Comparison of ENCODE assay signal across 10 cellular contexts in the genomic region with DNA sequence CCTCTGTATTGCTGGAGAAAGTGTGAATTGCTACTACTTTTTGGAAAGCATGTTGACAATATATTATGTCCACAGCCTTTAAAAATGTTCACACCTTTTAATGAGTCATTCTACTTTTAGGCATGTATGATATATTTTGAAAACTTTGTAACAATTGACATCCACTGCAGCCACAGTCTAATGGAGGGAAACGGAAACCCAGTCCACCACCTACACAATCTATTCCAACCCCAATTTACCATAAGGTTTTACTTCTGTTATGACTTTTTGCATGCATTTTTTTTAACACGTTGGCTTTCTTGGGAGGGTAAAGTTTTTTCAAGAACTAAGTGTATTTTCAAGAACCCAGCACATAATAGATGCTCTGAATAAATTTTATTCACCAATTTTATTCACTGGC. TPM values are rescaled to one million over a fixed set of nuclear protein-coding genes. Genes with fewer than 3 reads are reported as not detected.
DNase-seq lines count a peak whose midpoint lies in the region; ATAC-seq and TF ChIP-seq lines count a peak whose summit lies in the region.
"Had no signal": no experiment of that assay in that cellular context is flagged by ENCODE, and none has a peak within 500 bp of the region (broad histone marks: within the 10 kb centered on the region; RNA-seq: fewer than 3 reads in every experiment).

No MANE protein-coding gene starts in this region.

- WGBS in mesenchymal stem cell, result no CpG with 5 or more reads among the region's 2 CpGs

- H3K4me1 ChIP-seq in mesenchymal stem cell (ENCODE audit: control insufficient read depth, insufficient read depth, low read depth, low read length), result peaks cover 3% of the 10 kb centered on the region
- H3K4me1 ChIP-seq in effector memory CD4-positive, alpha-beta T cell (ENCODE audit: control insufficient read depth, insufficient read depth, low read length, poor library complexity, severe bottlenecking), result no peaks in the 10 kb centered on the region

- peak; percentile 79 for DNase-seq in GM12865 (ENCODE audit: low read depth)
- DNase-seq in mesenchymal stem cell, result no peak
- DNase-seq in mucosa of gallbladder (ENCODE audit: low spot score), result no peak
- DNase-seq in AG20443 (ENCODE audit: low spot score), result no peak
- DNase-seq in effector memory CD4-positive, alpha-beta T cell, result no peak
- DNase-seq: NCI-H774, pancreas had no signal

- H3K4ac ChIP-seq in mesenchymal stem cell (ENCODE audit: low read depth in 1 of 2, low read length in 2 of 2), result no peak overlapping the region

- no peaks in the 10 kb centered on the region for H3K27me3 ChIP-seq in mesenchymal stem cell (ENCODE audit: control insufficient read depth in 1 of 2, insufficient read depth in 1 of 2, low read length in 2 of 2)
- no peaks in the 10 kb centered on the region for H3K27me3 ChIP-seq in effector memory CD4-positive, alpha-beta T cell (replicated peaks; ENCODE audit: control insufficient read depth, insufficient read depth, low read length, poor library complexity, severe bottlenecking)
- H3K27me3 ChIP-seq: pancreas had no signal

- no peak overlapping the region for H4K91ac ChIP-seq in mesenchymal stem cell (ENCODE audit: low read length)

- H3K4me3 ChIP-seq in GM12865 (ENCODE audit: low read depth, low read length) (no peak overlapping the region), mesenchymal stem cell (ENCODE audit: insufficient read depth in 1 of 2, low read depth in 1 of 2, low read length in 2 of 2) (no peak overlapping the region)
- no peak overlapping the region for H3K4me3 ChIP-seq in effector memory CD4-positive, alpha-beta T cell (ENCODE audit: insufficient read depth, low read depth, low read length, poor library complexity, severe bottlenecking)
- H3K4me3 ChIP-seq: pancreas had no signal

- no peak overlapping the region for H2AK5ac ChIP-seq in mesenchymal stem cell (ENCODE audit: low read length, severe bottlenecking)

- no peak overlapping the region for H2BK15ac ChIP-seq in mesenchymal stem cell (ENCODE audit: low read depth, poor library complexity, severe bottlenecking)

- ATAC-seq in GM18909 (IDR thresholded peaks at IDR 0.05; ENCODE audit: poor library complexity, unreplicated experiment) (peak; percentile 39), HG02588 (IDR thresholded peaks at IDR 0.05; ENCODE audit: unreplicated experiment) (peak; percentile 41), HG03520 (IDR thresholded peaks at IDR 0.05; ENCODE audit: unreplicated experiment) (peak; percentile 29)
- ATAC-seq: pancreas had no signal

- H3K4me2 ChIP-seq in mesenchymal stem cell (ENCODE audit: low read length, poor library complexity, severe bottlenecking), result no peak overlapping the region

- no peak overlapping the region for H3K14ac ChIP-seq in mesenchymal stem cell (ENCODE audit: low read length in 2 of 2)

- no peaks in the 10 kb centered on the region for H3K36me3 ChIP-seq in mesenchymal stem cell (ENCODE audit: control insufficient read depth in 1 of 2, insufficient read depth in 2 of 2, low read depth in 1 of 2, low read length in 2 of 2)
- no peaks in the 10 kb centered on the region for H3K36me3 ChIP-seq in effector memory CD4-positive, alpha-beta T cell (ENCODE audit: control insufficient read depth, insufficient read depth, low read length)
- H3K36me3 ChIP-seq: pancreas had no signal

- no peaks in the 10 kb centered on the region for H3K79me1 ChIP-seq in mesenchymal stem cell (replicated peaks; ENCODE audit: low read length, poor library complexity, severe bottlenecking)

- no peak overlapping the region for H3K9ac ChIP-seq in mesenchymal stem cell (ENCODE audit: low read length)

- no peak overlapping the region for H2BK120ac ChIP-seq in mesenchymal stem cell (ENCODE audit: low read depth, low read length)

- H2AFZ ChIP-seq in mesenchymal stem cell (ENCODE audit: low read depth, low read length), result no peak overlapping the region

- TF ChIP-seq CTCF in GM12865 (IDR thresholded peaks at IDR 0.05; ENCODE audit: insufficient read depth, low read depth, low read length, missing control alignments), result no peak

- H3K18ac ChIP-seq in mesenchymal stem cell (ENCODE audit: low read depth in 1 of 2, low read length in 2 of 2), result no peak overlapping the region

- H3K27ac ChIP-seq in mesenchymal stem cell (ENCODE audit: low read length, poor library complexity, severe bottlenecking), result no peak overlapping the region
- H3K27ac ChIP-seq in effector memory CD4-positive, alpha-beta T cell (ENCODE audit: insufficient read depth, low read length, poor library complexity, severe bottlenecking), result no peak overlapping the region
- H3K27ac ChIP-seq: pancreas had no signal

- no peak overlapping the region for H4K8ac ChIP-seq in mesenchymal stem cell (ENCODE audit: low read length)

- H2BK12ac ChIP-seq in mesenchymal stem cell (ENCODE audit: low read length in 2 of 2), result no peak overlapping the region

- H2BK5ac ChIP-seq in mesenchymal stem cell (ENCODE audit: low read depth, low read length, poor library complexity, severe bottlenecking), result no peak overlapping the region

- H3K23ac ChIP-seq in mesenchymal stem cell (ENCODE audit: low read length in 2 of 2), result no peak overlapping the region

- no peaks in the 10 kb centered on the region for H3K9me3 ChIP-seq in mesenchymal stem cell (ENCODE audit: control insufficient read depth, low read length)
- no peaks in the 10 kb centered on the region for H3K9me3 ChIP-seq in effector memory CD4-positive, alpha-beta T cell (ENCODE audit: control insufficient read depth, low read length)
- H3K9me3 ChIP-seq: pancreas had no signal

RNA-seq across cellular contexts. Expression of a gene that starts 38.5 kb away (rescaled TPM):
- polyA plus RNA-seq in mesenchymal stem cell (2013, experiment 1 of 2), result 4.3 TPM
- polyA plus RNA-seq in mesenchymal stem cell (2013, experiment 2 of 2), result 4.2 TPM
- 125 TPM for total RNA-seq in mucosa of gallbladder
